Comparison of ENCODE assay signal across 8 cellular contexts in genomic region chr1:6485140-6485936, GRCh38. TPM values are rescaled to one million over a fixed set of nuclear protein-coding genes. Genes with fewer than 3 reads are reported as not detected.
A peak's percentile ranks its signal among the peaks of the same experiment; 100 is the strongest.
DNase-seq lines count a peak whose midpoint lies in the region; ATAC-seq and TF ChIP-seq lines count a peak whose summit lies in the region.

No MANE protein-coding gene starts in this region.

- ATAC-seq in WTC11 (no peak), left cardiac atrium (peak; percentile 6 to 17), HG03378 (IDR thresholded peaks at IDR 0.05; ENCODE audit: unreplicated experiment) (no peak)

- no peak overlapping the region for H3K27ac ChIP-seq in prostate gland

- peak overlapping the region; percentile 50 for H3K4me3 Mint-ChIP-seq in Caco-2 (ENCODE audit: unreplicated experiment)
- peak overlapping the region; percentile 71 for H3K4me3 Mint-ChIP-seq in WTC11

- WGBS in prostate gland = 2% methylated on average over 29 of the region's 75 CpGs

- peaks cover 9% of the 10 kb centered on the region for H3K4me1 Mint-ChIP-seq in Caco-2 (ENCODE audit: low read depth, unreplicated experiment)
- peaks cover 22% of the 10 kb centered on the region for H3K4me1 Mint-ChIP-seq in WTC11

- no peak for DNase-seq in Caco-2
- DNase-seq in WTC11 (ENCODE audit: low spot score) = no peak
- no peak for DNase-seq in left cardiac atrium
- no peak for DNase-seq in prostate gland (ENCODE audit: low spot score)
- no peak for DNase-seq in EL
- DNase-seq in NOMO-1 (lab: John Stamatoyannopoulos, UW; ENCODE audit: unreplicated experiment in 2 of 2) = no peak
- no peak for DNase-seq in HUDEP-2 (lab: John Stamatoyannopoulos, UW; ENCODE audit: unreplicated experiment in 76 of 76)

- H3K9me3 ChIP-seq in Caco-2 = no peaks in the 10 kb centered on the region
- H3K9me3 ChIP-seq in prostate gland = no peaks in the 10 kb centered on the region

- no peaks in the 10 kb centered on the region for H3K9me3 Mint-ChIP-seq in Caco-2 (ENCODE audit: unreplicated experiment)
- H3K9me3 Mint-ChIP-seq in WTC11 = no peaks in the 10 kb centered on the region

- H3K36me3 Mint-ChIP-seq in Caco-2 (ENCODE audit: insufficient read depth, unreplicated experiment) = no peaks in the 10 kb centered on the region
- no peaks in the 10 kb centered on the region for H3K36me3 Mint-ChIP-seq in WTC11

- H3K27me3 ChIP-seq in Caco-2 (replicated peaks; ENCODE audit: control insufficient read depth, insufficient read depth, low read length) (no peaks in the 10 kb centered on the region), prostate gland (replicated peaks; ENCODE audit: insufficient read depth) (no peaks in the 10 kb centered on the region)

- POLR2A ChIA-PET in Caco-2 (lab: Charles Lee) (no interaction called here), WTC11 (lab: Charles Lee) (interaction anchor here (0.8 to 1.7 kb wide), 2 partner anchors 13 to 14 kb away, joined by 3 to 10 read pairs; no protein-coding TSS in a partner anchor)

- intact Hi-C loops in Caco-2 (cut with micrococcal nuclease; ENCODE audit: unreplicated experiment) (no loop called here), left cardiac atrium (cut with DNase I) (loop anchor here in 1 of 2 donors (5.0 kb wide), 2 partner anchors 67 to 157 kb away; partner anchors contain the start of gene NOL9), prostate gland (cut with DNase I) (no loop called here)

- TF ChIP-seq CTCF in Caco-2 (IDR thresholded peaks at IDR 0.05; ENCODE audit: insufficient read depth in 1 of 2, low read depth in 1 of 2, low read length in 1 of 2, severe bottlenecking in 1 of 2, unreplicated experiment in 1 of 2) = no peak
- TF ChIP-seq CTCF in WTC11 (IDR thresholded peaks at IDR 0.05) = no peak
- TF ChIP-seq CTCF in prostate gland (IDR thresholded peaks at IDR 0.05) = no peak

- TF ChIP-seq POLR2A in prostate gland (IDR thresholded peaks at IDR 0.05) = no peak

- H3K4me3 ChIP-seq in Caco-2 (ENCODE audit: low read depth, low read length) (peak overlapping the region; percentile 39), prostate gland (peak overlapping the region; percentile 28 to 38)

- H3K27ac Mint-ChIP-seq in Caco-2 (ENCODE audit: unreplicated experiment) (no peak overlapping the region), WTC11 (no peak overlapping the region)

- H3K4me1 ChIP-seq in Caco-2 (0 out of 2 replicates have a peak, but pooled peaks cover 4% of the 10 kb centered on the region), prostate gland (replicated peaks) (peaks cover 6% of the 10 kb centered on the region)

- CTCF ChIA-PET in Caco-2 (lab: Charles Lee) (interaction anchor here (1.1 to 1.7 kb wide), 2 partner anchors 8 to 45 kb away, joined by 5 to 6 read pairs; no protein-coding TSS in a partner anchor), WTC11 (lab: Charles Lee) (interaction anchor here (0.6 to 10.3 kb wide), 39 partner anchors 9 to 733 kb away, joined by 3 to 179 read pairs (median 7); partner anchors contain the start of genes HES2, KLHL21, THAP3 and TNFRSF25)

- BruUV-seq in Caco-2 (replicated peaks; lab: Mats Ljungman, UMichigan) = no TSS peak

- H3K36me3 ChIP-seq in Caco-2 (ENCODE audit: control insufficient read depth, insufficient read depth, low read length) = no peaks in the 10 kb centered on the region
- H3K36me3 ChIP-seq in prostate gland = no peaks in the 10 kb centered on the region

- no peaks in the 10 kb centered on the region for H3K27me3 Mint-ChIP-seq in Caco-2 (ENCODE audit: insufficient read depth, unreplicated experiment)
- H3K27me3 Mint-ChIP-seq in WTC11 (ENCODE audit: low read depth) = peaks cover 7% of the 10 kb centered on the region; the same call in 1 of the 2 replicates

TF ChIP-seq in WTC11, 78 proteins besides CTCF, POLR2A, EP300 and RAD21:
- TF ChIP-seq RELA (CRISPR knock-in tag; IDR thresholded peaks at IDR 0.05; ENCODE audit: borderline replicate concordance) (peak; percentile 37; the same call in 1 of the 2 replicates), E2F5 (CRISPR knock-in tag; IDR thresholded peaks at IDR 0.05) (0 out of 2 replicates have a peak, but pooled peaks have one; percentile 6), E2F4 (CRISPR knock-in tag; IDR thresholded peaks at IDR 0.05; ENCODE audit: borderline replicate concordance, low read depth) (no peak), SP1 (CRISPR knock-in tag; conservative IDR thresholded peaks at IDR 0.05) (0 out of 2 replicates have a peak, but pooled peaks have one; percentile 12), ERG (CRISPR knock-in tag; IDR thresholded peaks at IDR 0.05) (no peak), HMGXB4 (CRISPR knock-in tag; IDR thresholded peaks at IDR 0.05) (peak; percentile 58; the same call in 1 of the 2 replicates), NR1H2 (CRISPR knock-in tag; IDR thresholded peaks at IDR 0.05) (no peak)

RNA-seq across cellular contexts. Expression of gene PLEKHG5, which starts 6.1 kb away (rescaled TPM):
- total RNA-seq in Caco-2 (2022) (11.6 and 12.2 TPM in 2 replicates), WTC11 (2021) (27.5 to 32.0 TPM (median 30.8 TPM) in 3 replicates), left cardiac atrium (10 to 100 TPM; 10.7 to 11.8 TPM), prostate gland (10 to 100 TPM; 11.6 to 21.4 TPM)

RNA-seq across cellular contexts. Expression of gene TNFRSF25, which starts 19.4 kb away (rescaled TPM):
- total RNA-seq in Caco-2 (2022) (15.0 and 16.3 TPM in 2 replicates), WTC11 (2021) (19.5 to 26.1 TPM (median 22.6 TPM) in 3 replicates), left cardiac atrium (1 to 10 TPM; 5.5 to 5.9 TPM), prostate gland (10 to 100 TPM; 15.2 to 22.7 TPM)

Comparison
In these comparisons a context has a peak if more than half of its experiments do, and no peak if none do; other contexts are left out.
1. ATAC-seq: peak in left cardiac atrium (2 of 2); none in WTC11 (single experiment) and HG03378 (single experiment).